ENCODE assay signal across 8 cellular contexts in genomic region chr1:117754061-117754969, GRCh38.
DNase-seq lines count a peak whose midpoint lies in the region; ATAC-seq and TF ChIP-seq lines count a peak whose summit lies in the region.

No MANE protein-coding gene starts in this region.

- no peak overlapping the region for H3K27ac Mint-ChIP-seq in activated CD4-positive, alpha-beta memory T cell treated with anti-CD3 and anti-CD28 coated beads for 36 hours

- CTCF ChIA-PET in activated CD4-positive, alpha-beta memory T cell treated with anti-CD3 and anti-CD28 coated beads for 36 hours (lab: Charles Lee), result interaction anchor here (0.6 to 10.1 kb wide), 69 partner anchors 7 to 686 kb away, joined by 3 to 271 read pairs (median 4); partner anchors contain the start of gene TENT5C

- peak; percentile 64 to 76 (median 76) for TF ChIP-seq CTCF in esophagus muscularis mucosa (IDR thresholded peaks at IDR 0.05)
- peak in 2 of 3 experiments; percentile 63 to 67 for TF ChIP-seq CTCF in testis (IDR thresholded peaks at IDR 0.05)

- DNase-seq in Ammon's horn (ENCODE audit: low spot score) (peak; percentile 82), H4 (ENCODE audit: low spot score) (peak; percentile 62), NCI-H526 (lab: John Stamatoyannopoulos, UW) (peak; percentile 69 to 88), esophagus muscularis mucosa (ENCODE audit: extremely low spot score) (no peak), myocyte (ENCODE audit: low read depth) (peak; percentile 76), testis (peak; percentile 77)
- peak; percentile 45 for DNase-seq in activated CD4-positive, alpha-beta memory T cell treated with anti-CD3 and anti-CD28 coated beads for 36 hours

- WGBS in esophagus muscularis mucosa, result 14% methylated on average over 9 of the region's 9 CpGs
- WGBS in testis, 2 donors, result 18 to 22% methylated on average over 9 of the region's 9 CpGs

- H3K27me3 Mint-ChIP-seq in activated CD4-positive, alpha-beta memory T cell treated with anti-CD3 and anti-CD28 coated beads for 36 hours, result peaks cover 13% of the 10 kb centered on the region

- H3K4me1 Mint-ChIP-seq in activated CD4-positive, alpha-beta memory T cell treated with anti-CD3 and anti-CD28 coated beads for 36 hours (ENCODE audit: low read depth), result peaks cover 17% of the 10 kb centered on the region

- H3K36me3 Mint-ChIP-seq in activated CD4-positive, alpha-beta memory T cell treated with anti-CD3 and anti-CD28 coated beads for 36 hours, result no peaks in the 10 kb centered on the region

- H3K27ac ChIP-seq in esophagus muscularis mucosa (replicated peaks in 1 of 4) (no peak overlapping the region), testis (no peak overlapping the region)

- peaks cover 10 to 23% (median 20%) of the 10 kb centered on the region in 4 donors for H3K4me1 ChIP-seq in esophagus muscularis mucosa
- peaks cover 21% of the 10 kb centered on the region for H3K4me1 ChIP-seq in testis

- H3K4me3 ChIP-seq in esophagus muscularis mucosa (peak overlapping the region in 3 of 4 donors; percentile 19 to 41 (median 31)), testis (no peak overlapping the region)

- H3K9me3 Mint-ChIP-seq in activated CD4-positive, alpha-beta memory T cell treated with anti-CD3 and anti-CD28 coated beads for 36 hours, result no peaks in the 10 kb centered on the region

- POLR2A ChIA-PET in activated CD4-positive, alpha-beta memory T cell treated with anti-CD3 and anti-CD28 coated beads for 36 hours (lab: Charles Lee), result no interaction called here

- H3K9me3 ChIP-seq in esophagus muscularis mucosa (no peaks in the 10 kb centered on the region), testis (no peaks in the 10 kb centered on the region)

- TF ChIP-seq EP300 in esophagus muscularis mucosa (IDR thresholded peaks at IDR 0.05), result no peak

- ATAC-seq in HG03460 (IDR thresholded peaks at IDR 0.05; ENCODE audit: unreplicated experiment), result no peak

- H3K36me3 ChIP-seq in esophagus muscularis mucosa, result no peaks in the 10 kb centered on the region
- H3K36me3 ChIP-seq in testis (ENCODE audit: low read depth, missing control alignments), result no peaks in the 10 kb centered on the region

- intact Hi-C loops in activated CD4-positive, alpha-beta memory T cell treated with anti-CD3 and anti-CD28 coated beads for 36 hours (cut with micrococcal nuclease), result loop anchor here (1.0 to 10.0 kb wide), 5 partner anchors 82 to 630 kb away; partner anchors contain the start of genes MAN1A2 and TRIM45
- intact Hi-C loops in esophagus muscularis mucosa (cut with DNase I) (loop anchor here (5.0 kb wide), 1 partner anchor 147 kb away; the partner anchor contains the start of gene TENT5C), testis (cut with DNase I; ENCODE audit: low total_unique reads) (loop anchor here (10.0 kb wide), 1 partner anchor 220 kb away; no protein-coding TSS in a partner anchor)

- no peak overlapping the region for H3K4me3 Mint-ChIP-seq in activated CD4-positive, alpha-beta memory T cell treated with anti-CD3 and anti-CD28 coated beads for 36 hours

- TF ChIP-seq POLR2A in esophagus muscularis mucosa (IDR thresholded peaks at IDR 0.05; ENCODE audit: low read depth), result no peak
- TF ChIP-seq POLR2A in testis (IDR thresholded peaks at IDR 0.05), result no peak

- H3K27me3 ChIP-seq in esophagus muscularis mucosa (no peaks in the 10 kb centered on the region), testis (no peaks in the 10 kb centered on the region)

Comparison
In these comparisons a context has a peak if more than half of its experiments do, and no peak if none do; other contexts are left out.
1. H3K4me3 ChIP-seq: peak in esophagus muscularis mucosa (3 of 4); none in testis (0 of 2).